In the genomic region with DNA sequence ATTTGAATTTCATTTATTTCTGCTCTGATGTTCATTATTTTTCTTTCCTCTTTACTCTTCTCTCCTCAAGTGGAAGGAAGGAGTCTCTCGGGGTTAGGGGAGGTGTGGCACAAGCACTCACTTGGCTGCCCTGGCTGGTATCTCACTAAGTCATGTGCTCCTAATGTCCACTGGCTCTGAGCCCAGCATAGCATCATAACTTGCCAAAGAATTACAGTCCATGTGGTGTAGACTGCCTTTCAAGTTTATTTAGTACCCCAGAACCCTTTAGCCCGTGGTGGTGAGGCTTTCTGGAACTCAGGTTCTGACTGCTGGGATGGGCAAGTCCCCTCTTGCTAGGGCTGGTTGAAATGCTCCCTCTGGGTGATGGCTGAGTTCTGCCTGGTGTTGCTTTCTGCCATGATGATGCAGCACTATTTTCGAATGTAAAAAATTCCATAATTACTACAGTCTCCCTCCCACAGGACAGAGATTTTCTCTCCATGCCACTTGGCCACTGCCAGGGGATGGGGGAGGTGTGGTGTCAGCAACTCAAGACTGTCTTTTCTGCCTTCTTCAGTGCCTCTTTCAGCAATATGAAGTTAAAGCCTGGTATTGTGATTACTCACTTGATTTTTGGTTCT, we compare ENCODE assay signal across 10 cellular contexts. TPM values are rescaled to one million over a fixed set of nuclear protein-coding genes. Genes with fewer than 3 reads are reported as not detected.
DNase-seq lines count a peak whose midpoint lies in the region; ATAC-seq and TF ChIP-seq lines count a peak whose summit lies in the region.
"Had no signal": no experiment of that assay in that cellular context is flagged by ENCODE, and none has a peak within 500 bp of the region (broad histone marks: within the 10 kb centered on the region; RNA-seq: fewer than 3 reads in every experiment).

No MANE protein-coding gene starts in this region.

- H3K18ac ChIP-seq in mesendoderm (ENCODE audit: low read length) = no peak overlapping the region

- intact Hi-C loops in heart left ventricle (cut with DNase I) = no loop called here
- intact Hi-C loops in testis (cut with DNase I; ENCODE audit: low total_unique reads) = no loop called here

- no peak for ATAC-seq in GM23338
- peak in 3 of 4 donors; percentile 77 to 85 (median 84) for ATAC-seq in heart left ventricle
- ATAC-seq in HG03039 (IDR thresholded peaks at IDR 0.05; ENCODE audit: unreplicated experiment) = no peak

- no peak overlapping the region for H3K4me3 ChIP-seq in GM23338
- H3K4me3 ChIP-seq in heart left ventricle = no peak overlapping the region
- no peak overlapping the region for H3K4me3 ChIP-seq in testis
- no peak overlapping the region for H3K4me3 ChIP-seq in mesendoderm (ENCODE audit: low read length)
- H3K4me3 ChIP-seq: coronary artery had no signal

- H3K4me2 ChIP-seq in GM23338 (no peak overlapping the region), mesendoderm (ENCODE audit: low read length) (no peak overlapping the region)

- no peaks in the 10 kb centered on the region for H3K79me1 ChIP-seq in mesendoderm (ENCODE audit: low read length)

- H2BK15ac ChIP-seq in mesendoderm (replicated peaks; ENCODE audit: low read depth) = no peak overlapping the region

- no peak overlapping the region for H2AFZ ChIP-seq in GM23338

- H3K9me3 ChIP-seq in heart left ventricle (peaks cover 0 to 35% (median 22%) of the 10 kb centered on the region in 12 donors), testis (peaks cover 3% of the 10 kb centered on the region)

- H3K4me1 Mint-ChIP-seq in GM23338 = no peaks in the 10 kb centered on the region
- H3K4me1 Mint-ChIP-seq: H9 had no signal

- H2AK5ac ChIP-seq in mesendoderm (ENCODE audit: low read length) = no peak overlapping the region

- no peaks in the 10 kb centered on the region for H3K27me3 Mint-ChIP-seq in GM23338 (ENCODE audit: insufficient read depth, low read depth, poor library complexity)

- H3K4me3 Mint-ChIP-seq in GM23338 = no peak overlapping the region
- H3K4me3 Mint-ChIP-seq: H9 had no signal

- H3K56ac ChIP-seq in mesendoderm (ENCODE audit: low read length) = no peak overlapping the region

- H3K9me3 Mint-ChIP-seq in GM23338 = peaks cover 28% of the 10 kb centered on the region

- H3K27ac Mint-ChIP-seq in GM23338 = peak overlapping the region; percentile 91
- H3K27ac Mint-ChIP-seq: H9 had no signal

- no peak overlapping the region for H4K5ac ChIP-seq in mesendoderm (ENCODE audit: low read length)

- H3K27ac ChIP-seq in GM23338 (ENCODE audit: low read depth) (no peak overlapping the region), heart left ventricle (no peak overlapping the region), testis (no peak overlapping the region), mesendoderm (ENCODE audit: low read depth, low read length) (no peak overlapping the region)
- H3K27ac ChIP-seq: coronary artery had no signal

- no peaks in the 10 kb centered on the region for H3K27me3 ChIP-seq in GM23338 (ENCODE audit: insufficient read depth)
- no peaks in the 10 kb centered on the region for H3K27me3 ChIP-seq in heart left ventricle
- H3K27me3 ChIP-seq in testis = no peaks in the 10 kb centered on the region
- no peaks in the 10 kb centered on the region for H3K27me3 ChIP-seq in mesendoderm (ENCODE audit: insufficient read depth, low read length, poor library complexity)

- H3K23ac ChIP-seq in mesendoderm (ENCODE audit: low read length) = no peak overlapping the region

- H3K36me3 ChIP-seq in GM23338 (ENCODE audit: insufficient read depth) (peaks cover 10% of the 10 kb centered on the region; the same call in 1 of the 2 replicates), heart left ventricle (peaks cover 0 to 60% (median 9%) of the 10 kb centered on the region in 9 donors), testis (ENCODE audit: low read depth, missing control alignments) (no peaks in the 10 kb centered on the region), mesendoderm (ENCODE audit: control insufficient read depth, insufficient read depth, low read length) (no peaks in the 10 kb centered on the region)

- H3K79me2 ChIP-seq in GM23338 (replicated peaks; ENCODE audit: insufficient read depth) (no peaks in the 10 kb centered on the region), mesendoderm (ENCODE audit: control insufficient read depth, insufficient read depth, low read length) (no peaks in the 10 kb centered on the region)

- no peak overlapping the region for H2BK120ac ChIP-seq in mesendoderm (ENCODE audit: low read depth, low read length)

- no peak for TF ChIP-seq POLR2A in heart left ventricle (IDR thresholded peaks at IDR 0.05)
- no peak for TF ChIP-seq POLR2A in testis (IDR thresholded peaks at IDR 0.05)

- no peaks in the 10 kb centered on the region for H3F3A ChIP-seq in GM23338 (replicated peaks; ENCODE audit: low read depth)

- TF ChIP-seq CTCF in GM23338 (conservative IDR thresholded peaks at IDR 0.05; ENCODE audit: low read depth in 2 of 2) (no peak), heart left ventricle (IDR thresholded peaks at IDR 0.05) (no peak), testis (IDR thresholded peaks at IDR 0.05) (no peak)

- no peak overlapping the region for H3K9ac ChIP-seq in mesendoderm (ENCODE audit: low read length)

- no peaks in the 10 kb centered on the region for H4K20me1 ChIP-seq in GM23338 (replicated peaks; ENCODE audit: insufficient read depth)

- H2BK5ac ChIP-seq in mesendoderm (ENCODE audit: low read length) = no peak overlapping the region

- H3K9me2 ChIP-seq in GM23338 (ENCODE audit: insufficient read depth) = no peaks in the 10 kb centered on the region

- H4K8ac ChIP-seq in mesendoderm (ENCODE audit: low read depth, low read length) = no peak overlapping the region

- no peak overlapping the region for H3K4ac ChIP-seq in mesendoderm (ENCODE audit: low read depth, low read length)

- peaks cover 49% of the 10 kb centered on the region for H3K36me3 Mint-ChIP-seq in GM23338 (ENCODE audit: low read depth)

- DNase-seq in GM23338 (ENCODE audit: low spot score) (no peak), T1000 (lab: John Stamatoyannopoulos, UW) (peak; percentile 2), heart left ventricle (peak in 4 of 5 donors; percentile 32 to 74 (median 50)), testis (peak; percentile 74), mesendoderm (no peak)
- DNase-seq in stimulated activated CD4-positive, alpha-beta T cell treated with anti-CD3 and anti-CD28 coated beads, Interleukin-4, amount 100 ng/mL, for 24 hours = no peak
- DNase-seq: H9; stimulated activated CD4-positive, alpha-beta T cell treated with anti-CD3 and anti-CD28 coated beads, Interleukin-12 subunit alpha, Interleukin-12 subunit beta, amount 100 ng/mL, for 4 hours had no signal

- H3K4me1 ChIP-seq in GM23338 (ENCODE audit: insufficient read depth) = no peaks in the 10 kb centered on the region
- peaks cover 0 to 5% (median 0%) of the 10 kb centered on the region in 12 donors for H3K4me1 ChIP-seq in heart left ventricle
- no peaks in the 10 kb centered on the region for H3K4me1 ChIP-seq in testis
- H3K4me1 ChIP-seq in mesendoderm (ENCODE audit: control insufficient read depth, low read depth, low read length) = no peaks in the 10 kb centered on the region

- 45 to 57% (median 55%) methylated on average over 1 to 3 of the region's 3 CpGs for WGBS in heart left ventricle, 4 donors
- WGBS in testis, 2 donors = 50 to 55% methylated on average over 1 to 3 of the region's 3 CpGs
- no CpG with 5 or more reads among the region's 3 CpGs for WGBS in mesendoderm (ENCODE audit: extremely low coverage, insufficient coverage, low lambda C conversion rate)

TF ChIP-seq in GM23338, 12 proteins besides CTCF, POLR2A, EP300 and RAD21:
- TF ChIP-seq JUNB (IDR thresholded peaks at IDR 0.05; ENCODE audit: unreplicated experiment) (no peak), NANOG (IDR thresholded peaks at IDR 0.05; ENCODE audit: borderline replicate concordance) (no peak)

RNA-seq across cellular contexts. Expression of a gene that starts 22.2 kb away (rescaled TPM):
- 19.7 and 20.2 TPM in 2 replicates for total RNA-seq in GM23338 (2014; rRNA removed; shearing (Covaris generic))
- polyA plus RNA-seq in GM23338 (2016; fragmentation: Nextera tagmentation; extraction: Ambion mirVana) = 41.4 and 47.8 TPM in 2 replicates
- 10 to 100 TPM; 12.7 to 26.1 (median 18.7) TPM for total RNA-seq in heart left ventricle
- 10 to 100 TPM in 1 of 2 donors, 1 to 10 TPM in 1; 9.8 to 11.5 TPM for polyA plus RNA-seq in heart left ventricle
- total RNA-seq in testis = 100 to 1,000 TPM in 1 of 2 donors, 10 to 100 TPM in 1; 69.7 to 111 TPM
- polyA plus RNA-seq in testis (ENCODE audit: insufficient read depth, low read depth, low replicate concordance) = 80.7 TPM
- 12.6 TPM for polyA plus RNA-seq in mesendoderm (2013, experiment 1 of 2)
- 12.3 TPM for polyA plus RNA-seq in mesendoderm (2013, experiment 2 of 2)

Comparison
In these comparisons a context has a peak if more than half of its experiments do, and no peak if none do; other contexts are left out.
1. ATAC-seq: peak in heart left ventricle (3 of 4); none in GM23338 (single experiment) and HG03039 (single experiment).
2. DNase-seq: peak in T1000 (single experiment), heart left ventricle (4 of 5) and testis (single experiment); none in GM23338 (single experiment), mesendoderm (single experiment) and stimulated activated CD4-positive, alpha-beta T cell treated with anti-CD3 and anti-CD28 coated beads, Interleukin-4, amount 100 ng/mL, for 24 hours (single experiment).